8 cellular contexts compared by ENCODE assay signal in the genomic region with DNA sequence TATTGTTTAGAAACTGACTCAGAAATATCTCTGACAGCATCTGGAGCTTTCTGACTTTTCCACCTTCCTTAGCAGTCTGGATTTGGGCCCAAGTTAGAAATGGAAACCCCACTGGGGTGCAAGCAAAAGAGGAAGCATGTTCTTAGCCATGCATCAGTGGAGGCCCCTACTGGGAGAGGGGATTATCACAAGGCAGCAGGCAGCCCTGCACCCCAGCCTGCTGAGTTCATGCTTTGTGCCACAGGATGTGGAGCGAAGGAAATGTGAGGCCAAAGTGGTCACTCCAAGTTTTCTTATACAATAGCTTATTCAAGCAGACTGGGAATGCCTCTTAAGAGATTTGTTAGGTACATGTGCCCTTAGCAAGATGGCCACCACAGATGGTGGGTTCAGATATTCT.
DNase-seq lines count a peak whose midpoint lies in the region; ATAC-seq and TF ChIP-seq lines count a peak whose summit lies in the region.

No MANE protein-coding gene starts in this region.

- no peaks in the 10 kb centered on the region for H3K27me3 Mint-ChIP-seq in progenitor cell of endocrine pancreas

- no peak overlapping the region for H3K4me3 Mint-ChIP-seq in progenitor cell of endocrine pancreas (ENCODE audit: low read depth)

- peak; percentile 38 for TF ChIP-seq CTCF in 22Rv1 (IDR thresholded peaks at IDR 0.05)
- peak; percentile 57 for TF ChIP-seq CTCF in GM12873 (IDR thresholded peaks at IDR 0.05; ENCODE audit: insufficient read depth, low read depth, low read length, missing control alignments)
- peak; percentile 63 for TF ChIP-seq CTCF in astrocyte of the spinal cord (IDR thresholded peaks at IDR 0.05; ENCODE audit: low read depth, low read length)
- peak; percentile 47 for TF ChIP-seq CTCF in progenitor cell of endocrine pancreas (IDR thresholded peaks at IDR 0.05; ENCODE audit: unreplicated experiment)

- peaks cover 3% of the 10 kb centered on the region for H3K4me1 Mint-ChIP-seq in progenitor cell of endocrine pancreas (ENCODE audit: low read depth)

- no peaks in the 10 kb centered on the region for H3K36me3 Mint-ChIP-seq in progenitor cell of endocrine pancreas (ENCODE audit: insufficient read depth)

- DNase-seq in HT-29 (ENCODE audit: low spot score) (peak; percentile 26), astrocyte of the spinal cord (ENCODE audit: low read depth, low spot score) (peak; percentile 48), progenitor cell of endocrine pancreas (ENCODE audit: low spot score, unreplicated experiment) (no peak), NCI-H2029 (lab: John Stamatoyannopoulos, UW) (no peak), NCI-H2029 treated with DMSO at 0.1 percent for 48 hours (lab: John Stamatoyannopoulos, UW) (no peak)

- no peak overlapping the region for H3K27ac Mint-ChIP-seq in progenitor cell of endocrine pancreas

- ATAC-seq in HG03439 (IDR thresholded peaks at IDR 0.05; ENCODE audit: unreplicated experiment): no peak

- no peak overlapping the region for H3K27ac ChIP-seq in 22Rv1

- H3K4me3 ChIP-seq in astrocyte of the spinal cord (ENCODE audit: low read depth, low read length): no peak overlapping the region

- in situ Hi-C loops in astrocyte of the spinal cord (cut with HindIII; ENCODE audit: low sequenced_read_pairs): no loop called here

- H3K9me3 Mint-ChIP-seq in progenitor cell of endocrine pancreas (ENCODE audit: low read depth): no peaks in the 10 kb centered on the region

Comparison
In these comparisons a context has a peak if more than half of its experiments do, and no peak if none do; other contexts are left out.
1. DNase-seq: peak in HT-29 (single experiment) and astrocyte of the spinal cord (single experiment); none in progenitor cell of endocrine pancreas (single experiment), NCI-H2029 (single experiment) and NCI-H2029 treated with DMSO at 0.1 percent for 48 hours (single experiment).
2. Peak in every context shown above with its lines, with median percentiles within 50 percentile points of each other: CTCF ChIP-seq.